In the genomic region with DNA sequence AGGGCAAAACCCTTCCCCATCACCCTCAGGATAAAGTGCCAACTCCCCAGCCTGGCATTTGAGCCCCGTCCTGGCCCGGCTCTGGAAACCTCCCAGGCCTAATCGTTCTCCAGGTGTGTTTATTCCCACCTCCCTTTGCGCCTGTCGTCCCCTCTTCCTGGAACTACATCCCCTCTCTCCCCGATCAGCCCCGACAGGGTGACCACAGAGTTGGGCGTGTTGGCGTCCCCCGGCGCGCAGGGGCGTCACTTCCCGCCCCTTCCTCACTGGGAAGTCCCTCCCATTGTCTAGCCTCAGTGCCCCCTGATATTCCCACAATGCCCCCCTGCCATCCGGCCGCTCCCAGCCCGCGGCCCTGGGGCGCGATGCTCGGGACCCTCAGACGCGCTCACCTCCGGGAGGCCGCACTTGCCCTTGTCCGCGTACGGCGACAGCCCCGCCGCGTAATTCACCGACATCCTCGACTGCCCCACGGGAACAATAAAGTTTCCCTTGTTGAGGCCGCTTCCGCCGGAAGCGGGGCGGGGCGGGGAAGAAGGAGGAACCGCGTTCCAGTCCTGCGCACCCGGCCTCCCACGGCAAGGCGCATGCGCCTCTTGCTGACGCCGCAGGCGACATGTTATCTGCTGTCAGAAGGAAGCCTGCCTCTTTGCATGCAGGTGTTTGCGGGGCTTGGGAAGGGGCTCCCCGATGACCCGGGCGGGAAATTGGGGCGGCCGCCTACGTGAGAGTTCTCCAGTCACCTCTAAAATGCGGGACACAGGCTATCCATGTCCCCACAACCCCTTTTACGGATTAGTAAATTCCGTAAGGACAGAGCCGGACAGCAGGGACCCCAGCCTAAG, we compare ENCODE assay signal across 8 cellular contexts. TPM values are rescaled to one million over a fixed set of nuclear protein-coding genes. Genes with fewer than 3 reads are reported as not detected.
DNase-seq lines count a peak whose midpoint lies in the region; ATAC-seq, FAIRE-seq and TF ChIP-seq lines count a peak whose summit lies in the region.

TSS of gene ANKRD24 (plus strand) at position 608 of the 845 bp plus-strand sequence. CDS start 3,737 bp downstream, outside the sequence.
TSS of gene SIRT6 (minus strand) at position 482 of the 845 bp plus-strand sequence. CDS start at position 458, 24 bp downstream.

- peak within 1 kb of the TSS; percentile 99 for H3K4me3 Mint-ChIP-seq in activated naive CD8-positive, alpha-beta T cell treated with anti-CD3 and anti-CD28 coated beads, Interleukin-2, amount 50 U/mL, for 24 hours

- TF ChIP-seq CTCF in pancreas (IDR thresholded peaks at IDR 0.05) = no peak
- no peak for TF ChIP-seq CTCF in thyroid gland (IDR thresholded peaks at IDR 0.05)

- no peaks in the 10 kb centered on the region for H3K9me3 ChIP-seq in pancreas
- H3K9me3 ChIP-seq in thyroid gland = no peaks in the 10 kb centered on the region

- H3K4me1 ChIP-seq in pancreas (peaks cover 0 to 16% (median 11%) of the 10 kb centered on the region in 3 donors), thyroid gland (peaks cover 15 to 16% of the 10 kb centered on the region in 2 donors)

- peak; percentile 49 for FAIRE-seq in pancreas (lab: Jason Lieb, UNC)

- peaks cover 34% of the 10 kb centered on the region for H3K4me1 Mint-ChIP-seq in activated naive CD8-positive, alpha-beta T cell treated with anti-CD3 and anti-CD28 coated beads, Interleukin-2, amount 50 U/mL, for 24 hours

- WGBS in pancreas, 2 donors = 0 to 1% methylated on average over 62 of the region's 62 CpGs
- WGBS in thyroid gland, 2 donors = 1% methylated on average over 38 to 44 of the region's 62 CpGs

- H3K36me3 ChIP-seq in pancreas = peaks cover 0 to 16% (median 0%) of the 10 kb centered on the region in 3 donors
- peaks cover 0 to 3% of the 10 kb centered on the region in 2 donors for H3K36me3 ChIP-seq in thyroid gland

- peaks cover 15% of the 10 kb centered on the region for H3K36me3 Mint-ChIP-seq in activated naive CD8-positive, alpha-beta T cell treated with anti-CD3 and anti-CD28 coated beads, Interleukin-2, amount 50 U/mL, for 24 hours (ENCODE audit: low read depth)

- DNase-seq in GM03348 (ENCODE audit: low spot score) (peak; percentile 100), NCI-H1105 treated with DMSO at 0.1 percent for 48 hours (lab: John Stamatoyannopoulos, UW) (peak; percentile 89), SW 1271 (lab: John Stamatoyannopoulos, UW) (peak; percentile 83 to 90), Right ventricle myocardium superior (peak; percentile 97), pancreas (peak; percentile 95 to 99 (median 96)), thyroid gland (peak; percentile 96)
- DNase-seq in activated naive CD8-positive, alpha-beta T cell treated with anti-CD3 and anti-CD28 coated beads, Interleukin-2, amount 50 U/mL, for 24 hours = peak; percentile 98

- H3K27me3 Mint-ChIP-seq in activated naive CD8-positive, alpha-beta T cell treated with anti-CD3 and anti-CD28 coated beads, Interleukin-2, amount 50 U/mL, for 24 hours = peaks cover 3% of the 10 kb centered on the region

- H3K4me3 ChIP-seq in pancreas = peak within 1 kb of the TSS; percentile 58 to 99 (median 78)
- H3K4me3 ChIP-seq in thyroid gland (replicated peaks in 1 of 3) = peak within 1 kb of the TSS; percentile 84 to 97 (median 88)

- H3K9me3 Mint-ChIP-seq in activated naive CD8-positive, alpha-beta T cell treated with anti-CD3 and anti-CD28 coated beads, Interleukin-2, amount 50 U/mL, for 24 hours = no peaks in the 10 kb centered on the region

- peak within 1 kb of the TSS; percentile 93 for H3K27ac Mint-ChIP-seq in activated naive CD8-positive, alpha-beta T cell treated with anti-CD3 and anti-CD28 coated beads, Interleukin-2, amount 50 U/mL, for 24 hours

- H3K27ac ChIP-seq in pancreas (peak within 1 kb of the TSS; percentile 57 to 87 (median 74)), thyroid gland (peak within 1 kb of the TSS; percentile 4 to 77 (median 57))

- H3K27me3 ChIP-seq in pancreas (no peaks in the 10 kb centered on the region), thyroid gland (no peaks in the 10 kb centered on the region)

- intact Hi-C loops in Right ventricle myocardium superior (cut with DNase I) = loop anchor here (10.0 kb wide), 1 partner anchor 178 kb away; the partner anchor contains the start of gene PIAS4
- intact Hi-C loops in pancreas (cut with DNase I) = no loop called here
- intact Hi-C loops in thyroid gland (cut with DNase I) = loop anchor here (5.0 to 10.0 kb wide), 2 partner anchors 60 to 198 kb away; partner anchors contain the start of genes EEF2 and MAP2K2

- ATAC-seq in HG02610 (IDR thresholded peaks at IDR 0.05; ENCODE audit: unreplicated experiment) (peak; percentile 64), Right ventricle myocardium superior (ENCODE audit: poor library complexity) (peak; percentile 98), pancreas (peak; percentile 93 to 97 (median 94))
- peak; percentile 84 for ATAC-seq in activated naive CD8-positive, alpha-beta T cell treated with anti-CD3 and anti-CD28 coated beads, Interleukin-2, amount 50 U/mL, for 24 hours

- peak in 1 of 2 donors; percentile 69 for TF ChIP-seq POLR2A in thyroid gland (IDR thresholded peaks at IDR 0.05)

RNA-seq across cellular contexts. Expression of gene ANKRD24, which starts in this region (rescaled TPM):
- total RNA-seq in Right ventricle myocardium superior (0.08 TPM), pancreas (1 to 10 TPM in 5 of 6 donors, under 1 TPM in 1; 0.70 to 2.6 (median 1.5) TPM), thyroid gland (1 to 10 TPM in 1 of 4 donors, under 1 TPM in 3; 0.54 to 1.2 (median 0.77) TPM)
- polyA plus RNA-seq in pancreas = 10 to 100 TPM in 1 of 2 donors, 1 to 10 TPM in 1; 7.8 to 14.2 TPM

RNA-seq across cellular contexts. Expression of gene SIRT6, which starts in this region (rescaled TPM):
- total RNA-seq in Right ventricle myocardium superior = 9.4 TPM
- total RNA-seq in pancreas = 10 to 100 TPM; 10.9 to 16.6 (median 12.4) TPM
- 10 to 100 TPM; 30.8 to 47.4 TPM for polyA plus RNA-seq in pancreas
- total RNA-seq in thyroid gland = 10 to 100 TPM; 11.9 to 39.3 (median 20.0) TPM

Comparison
In these comparisons a context has a peak if more than half of its experiments do, and no peak if none do; other contexts are left out.
1. Peak in every context shown above with its lines: DNase-seq, ATAC-seq, H3K4me3 ChIP-seq and H3K27ac ChIP-seq.
2. intact Hi-C loops: an anchor here in Right ventricle myocardium superior (10.0 kb wide) and thyroid gland (5.0 to 10.0 kb wide); none called in pancreas.